ENCODE assay signal across 11 cellular contexts in the genomic region with DNA sequence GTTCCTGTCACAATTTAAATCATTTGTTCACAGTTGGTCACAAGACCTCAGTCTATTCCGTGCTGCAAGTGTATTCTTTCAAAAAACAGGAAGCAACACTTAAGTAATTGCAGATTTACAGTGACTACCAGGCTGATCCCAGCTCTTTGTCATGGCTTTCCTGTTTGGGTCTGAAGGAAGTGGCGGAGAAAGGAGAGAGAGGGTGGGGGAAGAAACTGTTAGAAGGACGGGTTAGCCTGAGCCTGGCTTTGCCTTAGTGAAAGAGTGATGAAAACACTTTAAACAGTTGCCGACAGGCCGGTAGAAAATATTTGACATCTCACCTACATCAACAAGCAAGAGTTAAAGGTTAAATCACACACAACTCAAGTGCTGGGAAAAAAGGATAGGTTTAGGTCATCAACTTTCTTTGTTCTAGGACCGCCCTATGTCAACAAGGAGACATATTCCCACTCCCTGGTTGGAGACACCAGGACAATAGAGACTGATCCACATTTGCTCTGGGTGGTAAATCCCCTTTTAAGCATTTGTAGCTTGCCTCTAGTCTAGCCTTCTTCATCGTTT.
DNase-seq lines count a peak whose midpoint lies in the region; ATAC-seq and TF ChIP-seq lines count a peak whose summit lies in the region.
"Had no signal": no experiment of that assay in that cellular context is flagged by ENCODE, and none has a peak within 500 bp of the region (broad histone marks: within the 10 kb centered on the region; RNA-seq: fewer than 3 reads in every experiment).

No MANE protein-coding gene starts in this region.

- H2AFZ ChIP-seq in parathyroid adenoma, result no peak overlapping the region
- no peak overlapping the region for H2AFZ ChIP-seq in PC-3 (ENCODE audit: low read length)

- H3F3A ChIP-seq in PC-3 (ENCODE audit: low read length, unreplicated experiment), result no peaks in the 10 kb centered on the region

- H3K36me3 ChIP-seq in right atrium auricular region, result no peaks in the 10 kb centered on the region
- H3K36me3 ChIP-seq in parathyroid adenoma (ENCODE audit: control insufficient read depth, insufficient read depth, low read length), result no peaks in the 10 kb centered on the region
- no peaks in the 10 kb centered on the region for H3K36me3 ChIP-seq in PC-3 (ENCODE audit: low read depth, low read length)

- POLR2A ChIA-PET in PC-3 (lab: Charles Lee; ENCODE audit: unreplicated experiment), result no interaction called here

- TF ChIP-seq CTCF in right atrium auricular region (IDR thresholded peaks at IDR 0.05), result no peak
- TF ChIP-seq CTCF in parathyroid adenoma (IDR thresholded peaks at IDR 0.05), result no peak
- no peak for TF ChIP-seq CTCF in PC-3 (conservative IDR thresholded peaks at IDR 0.05; ENCODE audit: low read depth, low read length)

- no peak overlapping the region for H3K4me2 ChIP-seq in parathyroid adenoma (ENCODE audit: low read length)
- no peak overlapping the region for H3K4me2 ChIP-seq in PC-3 (ENCODE audit: low read length)

- no peaks in the 10 kb centered on the region for H3K9me3 ChIP-seq in right atrium auricular region
- no peaks in the 10 kb centered on the region for H3K9me3 ChIP-seq in parathyroid adenoma (ENCODE audit: control insufficient read depth, low read length)
- H3K9me3 ChIP-seq in PC-3 (ENCODE audit: low read length), result no peaks in the 10 kb centered on the region

- H3K27me3 ChIP-seq in right atrium auricular region, result no peaks in the 10 kb centered on the region
- no peaks in the 10 kb centered on the region for H3K27me3 ChIP-seq in parathyroid adenoma (ENCODE audit: control insufficient read depth, insufficient read depth, low read length)
- H3K27me3 ChIP-seq in PC-3 (ENCODE audit: low read length), result no peaks in the 10 kb centered on the region

- H3K9ac ChIP-seq in parathyroid adenoma, result no peak overlapping the region
- H3K9ac ChIP-seq in PC-3 (ENCODE audit: low read length), result no peak overlapping the region

- ATAC-seq in PC-3, result no peak

- H3K79me2 ChIP-seq in parathyroid adenoma, result no peaks in the 10 kb centered on the region
- H3K79me2 ChIP-seq in PC-3 (ENCODE audit: low read length), result no peaks in the 10 kb centered on the region

- no peaks in the 10 kb centered on the region for H4K20me1 ChIP-seq in PC-3 (ENCODE audit: low read length)

- H3K4me1 ChIP-seq in right atrium auricular region (peaks cover 0 to 6% of the 10 kb centered on the region in 2 donors), parathyroid adenoma (no peaks in the 10 kb centered on the region), PC-3 (ENCODE audit: insufficient read depth, low read length) (no peaks in the 10 kb centered on the region)

- H3K9me2 ChIP-seq in PC-3 (replicated peaks; ENCODE audit: low read length), result no peaks in the 10 kb centered on the region

- H3K4me3 ChIP-seq in right atrium auricular region (no peak overlapping the region), parathyroid adenoma (ENCODE audit: low read depth, low read length) (no peak overlapping the region), PC-3 (ENCODE audit: low read length) (no peak overlapping the region)

- intact Hi-C loops in PC-3 (cut with micrococcal nuclease), result no loop called here

- BruUV-seq in PC-3 (replicated peaks; lab: Mats Ljungman, UMichigan), result no TSS peak

- CTCF ChIA-PET in PC-3 (lab: Charles Lee), result no interaction called here

- H3K27ac ChIP-seq in right atrium auricular region, result peak overlapping the region; percentile 19 to 47
- peak overlapping the region; percentile 40 for H3K27ac ChIP-seq in parathyroid adenoma
- H3K27ac ChIP-seq in PC-3 (ENCODE audit: low read length), result no peak overlapping the region

- peak; percentile 18 for DNase-seq in GF-D8 (lab: John Stamatoyannopoulos, UW)
- peak; percentile 37 for DNase-seq in SIG-M5 (lab: John Stamatoyannopoulos, UW)
- DNase-seq in right atrium auricular region (ENCODE audit: low spot score), result no peak
- DNase-seq in RKO (ENCODE audit: low spot score), result no peak
- no peak for DNase-seq in EL
- DNase-seq in PC-3, result no peak
- no peak for DNase-seq in AG08396 (ENCODE audit: low spot score)
- DNase-seq: activated T-cell treated with anti-CD3 and anti-CD28 coated beads for 4 hours, mammary epithelial cell, NCI-H187 treated with DMSO at 0.1 percent for 48 hours had no signal

Comparison
In these comparisons a context has a peak if more than half of its experiments do, and no peak if none do; other contexts are left out.
1. DNase-seq: peak in GF-D8 (single experiment) and SIG-M5 (single experiment); none in right atrium auricular region (single experiment), RKO (single experiment), EL (single experiment), PC-3 (single experiment) and AG08396 (single experiment).